ENCODE assay signal across 15 cellular contexts in genomic region chr2:23708771-23709170, GRCh38.
"Had no signal": no experiment of that assay in that cellular context is flagged by ENCODE, and none has a peak within 500 bp of the region (broad histone marks: within the 10 kb centered on the region; RNA-seq: fewer than 3 reads in every experiment).

No MANE protein-coding gene starts in this region.

- ATAC-seq: K562 had no signal

- DNase-seq: Kasumi-1, MM.1S, NCI-H1092 treated with DMSO at 0.1 percent for 48 hours, NCI-H1436, NCI-H187, NCI-H2029, NCI-H2081 treated with DMSO at 0.1 percent for 48 hours, NCI-H446, NCI-H510A, NCI-H524 treated with DMSO at 0.1 percent for 48 hours, NCI-H774, Right ventricle myocardium superior, RPMI8226, SIG-M5 had no signal
